In the genomic region with DNA sequence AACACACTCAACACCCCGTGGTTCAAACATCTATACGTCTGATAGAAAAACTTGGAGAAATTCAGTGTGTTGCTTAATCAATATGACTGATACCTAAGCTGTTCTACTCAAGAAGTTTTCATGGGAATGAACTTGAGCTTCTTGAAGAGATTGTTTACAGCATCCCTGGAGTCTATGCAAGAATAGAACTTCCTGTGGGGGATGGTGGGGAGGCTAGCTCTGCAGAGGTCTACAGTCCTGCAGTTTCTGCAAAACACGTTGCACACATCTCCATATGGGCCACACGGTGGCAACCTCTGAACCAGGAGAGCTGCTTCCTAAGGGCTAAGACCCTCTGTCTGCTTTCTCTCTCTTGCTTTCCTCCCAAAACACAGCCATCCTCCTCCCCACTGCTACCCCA, we compare ENCODE assay signal across 10 cellular contexts. TPM values are rescaled to one million over a fixed set of nuclear protein-coding genes. Genes with fewer than 3 reads are reported as not detected.
DNase-seq lines count a peak whose midpoint lies in the region; ATAC-seq and TF ChIP-seq lines count a peak whose summit lies in the region.
"Had no signal": no experiment of that assay in that cellular context is flagged by ENCODE, and none has a peak within 500 bp of the region (broad histone marks: within the 10 kb centered on the region; RNA-seq: fewer than 3 reads in every experiment).

No MANE protein-coding gene starts in this region.

- H3K79me2 ChIP-seq in ACC112 (ENCODE audit: control insufficient read depth, insufficient read depth, low read length, unreplicated experiment), result no peaks in the 10 kb centered on the region

- H3K4me3 Mint-ChIP-seq in glutamatergic neuron (ENCODE audit: unreplicated experiment), result no peak overlapping the region

- H3K36me3 Mint-ChIP-seq in glutamatergic neuron (ENCODE audit: unreplicated experiment), result no peaks in the 10 kb centered on the region

- H3K4me3 ChIP-seq in ACC112 (ENCODE audit: low read depth, low read length), result no peak overlapping the region

- peaks cover 10% of the 10 kb centered on the region; the same call in 1 of the 2 replicates for H3K36me3 ChIP-seq in ACC112 (ENCODE audit: insufficient read depth, low read length)

- peak; percentile 84 for DNase-seq in EH (ENCODE audit: low read depth)
- peak; percentile 70 for DNase-seq in fibroblast of gingiva (ENCODE audit: low read depth)
- no peak for DNase-seq in glutamatergic neuron
- no peak for DNase-seq in NCI-H446 (lab: John Stamatoyannopoulos, UW)
- DNase-seq in T-helper 9 cell, result no peak
- DNase-seq: NCI-H1417 treated with DMSO at 0.1 percent for 48 hours, retina had no signal

- peaks cover 1% of the 10 kb centered on the region for H3K27me3 Mint-ChIP-seq in glutamatergic neuron (ENCODE audit: unreplicated experiment)

- H3K27ac Mint-ChIP-seq in glutamatergic neuron (ENCODE audit: unreplicated experiment), result no peak overlapping the region

- no peaks in the 10 kb centered on the region for H3K27me3 ChIP-seq in ACC112 (ENCODE audit: insufficient read depth, low read length)

- no peak for ATAC-seq in GM21825 (IDR thresholded peaks at IDR 0.05; ENCODE audit: unreplicated experiment)

- peak overlapping the region; percentile 10; the same call in 1 of the 2 replicates for H3K27ac ChIP-seq in ACC112 (ENCODE audit: low read depth, low read length)

- peaks cover 3% of the 10 kb centered on the region for H3K4me1 Mint-ChIP-seq in glutamatergic neuron (ENCODE audit: low read depth, unreplicated experiment)

- peaks cover 1% of the 10 kb centered on the region for H3K9me3 Mint-ChIP-seq in glutamatergic neuron (ENCODE audit: unreplicated experiment)

- H3K4me1 ChIP-seq in ACC112 (ENCODE audit: control insufficient read depth, insufficient read depth, low read length, unreplicated experiment), result peaks cover 20% of the 10 kb centered on the region

- no peak overlapping the region for H2AFZ ChIP-seq in ACC112 (ENCODE audit: low read length, unreplicated experiment)

- no peak for TF ChIP-seq CTCF in glutamatergic neuron (IDR thresholded peaks at IDR 0.05; ENCODE audit: partially characterized antibody, unreplicated experiment)

TF ChIP-seq in PFSK-1, 5 proteins besides CTCF, POLR2A, EP300 and RAD21:
- no peak for TF ChIP-seq TAF1 (IDR thresholded peaks at IDR 0.05; ENCODE audit: borderline replicate concordance, insufficient read depth, low read length)
- peak; percentile 72 for TF ChIP-seq FOXP2 (optimal IDR thresholded peaks at IDR 0.05; ENCODE audit: borderline replicate concordance, extremely low read depth, extremely low read length, insufficient read depth)
- no peak for TF ChIP-seq SIN3A (IDR thresholded peaks at IDR 0.05; ENCODE audit: borderline replicate concordance, insufficient read depth, low read length)
- TF ChIP-seq, protein P1, sequence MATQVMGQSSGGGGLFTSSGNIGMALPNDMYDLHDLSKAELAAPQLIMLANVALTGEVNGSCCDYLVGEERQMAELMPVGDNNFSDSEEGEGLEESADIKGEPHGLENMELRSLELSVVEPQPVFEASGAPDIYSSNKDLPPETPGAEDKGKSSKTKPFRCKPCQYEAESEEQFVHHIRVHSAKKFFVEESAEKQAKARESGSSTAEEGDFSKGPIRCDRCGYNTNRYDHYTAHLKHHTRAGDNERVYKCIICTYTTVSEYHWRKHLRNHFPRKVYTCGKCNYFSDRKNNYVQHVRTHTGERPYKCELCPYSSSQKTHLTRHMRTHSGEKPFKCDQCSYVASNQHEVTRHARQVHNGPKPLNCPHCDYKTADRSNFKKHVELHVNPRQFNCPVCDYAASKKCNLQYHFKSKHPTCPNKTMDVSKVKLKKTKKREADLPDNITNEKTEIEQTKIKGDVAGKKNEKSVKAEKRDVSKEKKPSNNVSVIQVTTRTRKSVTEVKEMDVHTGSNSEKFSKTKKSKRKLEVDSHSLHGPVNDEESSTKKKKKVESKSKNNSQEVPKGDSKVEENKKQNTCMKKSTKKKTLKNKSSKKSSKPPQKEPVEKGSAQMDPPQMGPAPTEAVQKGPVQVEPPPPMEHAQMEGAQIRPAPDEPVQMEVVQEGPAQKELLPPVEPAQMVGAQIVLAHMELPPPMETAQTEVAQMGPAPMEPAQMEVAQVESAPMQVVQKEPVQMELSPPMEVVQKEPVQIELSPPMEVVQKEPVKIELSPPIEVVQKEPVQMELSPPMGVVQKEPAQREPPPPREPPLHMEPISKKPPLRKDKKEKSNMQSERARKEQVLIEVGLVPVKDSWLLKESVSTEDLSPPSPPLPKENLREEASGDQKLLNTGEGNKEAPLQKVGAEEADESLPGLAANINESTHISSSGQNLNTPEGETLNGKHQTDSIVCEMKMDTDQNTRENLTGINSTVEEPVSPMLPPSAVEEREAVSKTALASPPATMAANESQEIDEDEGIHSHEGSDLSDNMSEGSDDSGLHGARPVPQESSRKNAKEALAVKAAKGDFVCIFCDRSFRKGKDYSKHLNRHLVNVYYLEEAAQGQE (IDR thresholded peaks at IDR 0.05; ENCODE audit: insufficient read depth in 1 of 2, low read depth in 2 of 2, low read length in 2 of 2), result no peak
- TF ChIP-seq POLR2AphosphoS5 (IDR thresholded peaks at IDR 0.05; ENCODE audit: low read depth, low read length), result no peak

RNA-seq across cellular contexts. Expression of a gene that starts 32.7 kb away (rescaled TPM):
- polyA plus RNA-seq in PFSK-1 (2012; ENCODE audit: insufficient read length, low read depth), result 19.2 TPM
- 33.4 TPM for total RNA-seq in glutamatergic neuron (ENCODE audit: unreplicated experiment)

RNA-seq across cellular contexts. Expression of a gene that starts 48.8 kb away (rescaled TPM):
- polyA plus RNA-seq in PFSK-1 (2012; ENCODE audit: insufficient read length, low read depth), result 1,923 TPM
- total RNA-seq in glutamatergic neuron (ENCODE audit: unreplicated experiment), result 690 TPM

Comparison
In these comparisons a context has a peak if more than half of its experiments do, and no peak if none do; other contexts are left out.
1. DNase-seq: peak in EH (single experiment) and fibroblast of gingiva (single experiment); none in glutamatergic neuron (single experiment), NCI-H446 (0 of 2) and T-helper 9 cell (single experiment).